Comparison of ENCODE assay signal across 1 cellular context in the genomic region with DNA sequence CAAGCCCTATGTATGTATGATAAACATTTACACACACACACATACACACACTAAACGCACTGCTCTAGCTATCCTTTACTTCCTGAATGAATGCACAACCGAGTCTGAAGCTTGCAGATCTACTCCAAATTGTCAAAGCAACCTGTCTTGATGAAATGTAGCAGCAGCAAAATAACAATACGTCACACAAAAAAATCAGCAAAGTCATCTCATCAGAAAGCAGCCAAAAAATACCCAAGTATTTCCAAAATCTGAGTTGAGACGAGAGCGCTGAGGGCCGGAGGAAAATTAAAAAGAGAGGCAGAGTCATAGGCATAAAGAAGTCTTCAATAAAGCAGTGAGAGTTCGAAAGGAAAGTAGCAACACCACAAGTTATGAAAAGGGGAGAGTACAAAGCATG.
TF ChIP-seq lines count a peak whose summit lies in the region.

No MANE protein-coding gene starts in this region.

TF ChIP-seq in SK-N-SH treated with all-trans-retinoic acid at 6 μM for 48 hours, 23 proteins besides CTCF, POLR2A, EP300 and RAD21 (continued from another document):
- TF ChIP-seq TSHZ2 (CRISPR knock-in tag; IDR thresholded peaks at IDR 0.05): no peak
- TF ChIP-seq ZFP30 (CRISPR knock-in tag; IDR thresholded peaks at IDR 0.05): no peak
